ENCODE assay signal across 1 cellular context in genomic region chr6:169344651-169345050, GRCh38.
TF ChIP-seq lines count a peak whose summit lies in the region.

No MANE protein-coding gene starts in this region.

TF ChIP-seq in K562, 482 proteins besides CTCF, POLR2A, EP300 and RAD21:
- TF ChIP-seq ETV1 (tag; conservative IDR thresholded peaks at IDR 0.05; ENCODE audit: low read depth) (no peak), TSC22D4 (tag; IDR thresholded peaks at IDR 0.05) (no peak), SMC3 (conservative IDR thresholded peaks at IDR 0.05; ENCODE audit: insufficient read depth, low read depth, low read length) (no peak), BRCA1 (IDR thresholded peaks at IDR 0.05) (no peak), BRCA1 (CRISPR knock-in tag; IDR thresholded peaks at IDR 0.05) (no peak), ADNP (tag; IDR thresholded peaks at IDR 0.05) (no peak), KLF6 (CRISPR knock-in tag; IDR thresholded peaks at IDR 0.05; ENCODE audit: borderline replicate concordance) (no peak), ZNF134 (CRISPR knock-in tag; conservative IDR thresholded peaks at IDR 0.05) (no peak), EHMT2 (IDR thresholded peaks at IDR 0.05) (no peak), TCFL5 (CRISPR knock-in tag; conservative IDR thresholded peaks at IDR 0.05) (no peak), RBFOX2 (IDR thresholded peaks at IDR 0.05; ENCODE audit: low read depth, low read length) (no peak), SPI1 (IDR thresholded peaks at IDR 0.05; ENCODE audit: borderline replicate concordance, low read depth, low read length) (no peak), RFX1 (IDR thresholded peaks at IDR 0.05) (no peak), ZBTB49 (CRISPR knock-in tag; IDR thresholded peaks at IDR 0.05; ENCODE audit: borderline replicate concordance) (no peak), ZBTB9 (CRISPR knock-in tag; IDR thresholded peaks at IDR 0.05) (no peak), ZNF778 (CRISPR knock-in tag; IDR thresholded peaks at IDR 0.05) (no peak), ZBTB26 (CRISPR knock-in tag; IDR thresholded peaks at IDR 0.05) (no peak)
